ENCODE assay signal across 24 cellular contexts in the genomic region with DNA sequence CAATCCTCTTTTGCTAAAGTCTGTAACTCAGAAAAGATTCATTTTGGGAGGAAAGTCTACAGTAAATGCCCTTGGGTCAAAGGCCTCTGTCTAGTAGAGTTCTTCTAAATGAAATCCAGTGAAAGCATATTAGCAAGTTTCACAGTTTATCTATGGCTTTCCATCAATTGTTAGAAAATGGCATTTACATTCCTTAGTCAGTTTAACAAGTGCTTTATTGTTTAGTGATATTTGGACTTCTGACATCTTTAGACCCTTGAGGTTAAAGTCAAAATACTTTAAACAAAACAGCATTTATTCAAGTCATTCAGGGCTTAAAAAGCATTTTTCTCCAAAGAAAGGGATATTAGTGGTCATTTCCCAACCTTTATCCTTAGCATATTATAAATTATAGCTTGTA.
"Had no signal": no experiment of that assay in that cellular context is flagged by ENCODE, and none has a peak within 500 bp of the region (broad histone marks: within the 10 kb centered on the region; RNA-seq: fewer than 3 reads in every experiment).

No MANE protein-coding gene starts in this region.

- H3K4me2 ChIP-seq: PC-9 had no signal

- H3K9me3 ChIP-seq: adrenal gland had no signal

- H3K36me3 ChIP-seq: adrenal gland had no signal

- H3K27me3 ChIP-seq: adrenal gland had no signal

- DNase-seq: activated CD4-positive, alpha-beta T cell treated with anti-CD3 and anti-CD28 coated beads for 48 hours; activated CD4-positive, alpha-beta T cell treated with anti-CD3 and anti-CD28 coated beads, Interleukin-2, amount 50 U/mL, for 4 hours; activated CD8-positive, alpha-beta memory T cell treated with anti-CD3 and anti-CD28 coated beads, Interleukin-2, amount 50 U/mL, for 48 hours; activated CD8-positive, alpha-beta T cell treated with anti-CD3 and anti-CD28 coated beads, Interleukin-2, amount 10 ng/mL, durations not matched to agents 7 days and 5 days; activated naive CD4-positive, alpha-beta T cell treated with anti-CD3 and anti-CD28 coated beads, Interleukin-2, amount 50 U/mL, for 16 hours; activated naive CD8-positive, alpha-beta T cell treated with anti-CD3 and anti-CD28 coated beads, Interleukin-2, amount 10 ng/mL, durations not matched to agents 7 days and 5 days; activated T-cell treated with anti-CD3 and anti-CD28 coated beads, Interleukin-2, amount 50 U/mL, for 1 hour; adrenal gland; anterior cingulate cortex; caudate nucleus; Kasumi-1; KBM-7; NCI-H1105 treated with DMSO at 0.1 percent for 48 hours; NCI-H1436 treated with DMSO at 0.1 percent for 48 hours; NCI-H187; NCI-H2081; NCI-H510A treated with DMSO at 0.1 percent for 48 hours; NCI-H69; NK-92 treated with Interleukin-12 subunit alpha and Interleukin-12 subunit beta, amount 100 ng/mL, for 24 hours; PC-9; SIG-M5; SW 1271 had no signal

- H2AFZ ChIP-seq: PC-9 had no signal

- H3K4me3 ChIP-seq: adrenal gland, PC-9, SK-N-MC had no signal

- H3K27ac ChIP-seq: adrenal gland, PC-9, SK-N-MC had no signal

- ATAC-seq: activated CD4-positive, CD25-positive, alpha-beta regulatory T cell treated with anti-CD3 and anti-CD28 coated beads, Interleukin-2, amount 50 U/mL, for 24 hours; activated CD8-positive, alpha-beta T cell treated with anti-CD3 and anti-CD28 coated beads, Interleukin-2, amount 10 ng/mL, durations not matched to agents 7 days and 5 days had no signal
